Comparison of ENCODE assay signal across 16 cellular contexts in genomic region chr1:4253918-4254317, GRCh38.
DNase-seq lines count a peak whose midpoint lies in the region; ATAC-seq, FAIRE-seq and TF ChIP-seq lines count a peak whose summit lies in the region.
"Had no signal": no experiment of that assay in that cellular context is flagged by ENCODE, and none has a peak within 500 bp of the region (broad histone marks: within the 10 kb centered on the region; RNA-seq: fewer than 3 reads in every experiment).

No MANE protein-coding gene starts in this region.

- in situ Hi-C loops in G401 (cut with HindIII; ENCODE audit: low sequenced_read_pairs), result no loop called here

- FAIRE-seq in islet of Langerhans (lab: Jason Lieb, UNC), result peak; percentile 36
- FAIRE-seq: A204.1, D721Med had no signal

- DNase-seq in D341Med (ENCODE audit: low spot score) (peak; percentile 57), G401 (ENCODE audit: low spot score) (peak; percentile 53), NCI-H82 (lab: John Stamatoyannopoulos, UW) (peak; percentile 84), endodermal cell (no peak), left ventricle myocardium superior (no peak)
- DNase-seq: BE2C; CD4-positive, alpha-beta memory T cell; DMS53; HCEC 1CT; HFFc6 had no signal

- TF ChIP-seq CTCF in endodermal cell (conservative IDR thresholded peaks at IDR 0.05), result no peak

- H3K27me3 ChIP-seq in endodermal cell (ENCODE audit: control insufficient read depth, insufficient read depth, low read length, poor library complexity, severe bottlenecking), result no peaks in the 10 kb centered on the region
- H3K27me3 ChIP-seq: BE2C had no signal

- no peaks in the 10 kb centered on the region for H3K4me1 ChIP-seq in endodermal cell (ENCODE audit: control insufficient read depth, insufficient read depth, low read length)
- H3K4me1 ChIP-seq: BE2C had no signal

- WGBS in endodermal cell (ENCODE audit: insufficient coverage in 1 of 2, insufficient read length in 1 of 2), 2 experiments, result 89 to 94% methylated on average over 2 to 4 of the region's 4 CpGs

- H3K4me1 Mint-ChIP-seq in endodermal cell, result no peaks in the 10 kb centered on the region
- H3K4me1 Mint-ChIP-seq: CD4-positive, alpha-beta memory T cell had no signal

- no peak overlapping the region for H3K27ac Mint-ChIP-seq in endodermal cell
- H3K27ac Mint-ChIP-seq: CD4-positive, alpha-beta memory T cell; HFFc6 had no signal

- peaks cover 2% of the 10 kb centered on the region for H3K36me3 Mint-ChIP-seq in endodermal cell (ENCODE audit: low read depth)

- intact Hi-C loops in left ventricle myocardium superior (cut with micrococcal nuclease), result no loop called here

- ATAC-seq in HG03521 (IDR thresholded peaks at IDR 0.05; ENCODE audit: unreplicated experiment) (no peak), left ventricle myocardium superior (no peak)

- peaks cover 3% of the 10 kb centered on the region for H3K27me3 Mint-ChIP-seq in endodermal cell (ENCODE audit: insufficient read depth)

- no peak overlapping the region for H3K4me3 ChIP-seq in endodermal cell (ENCODE audit: low read length)

- H3K4me3 Mint-ChIP-seq in endodermal cell, result no peak overlapping the region
- H3K4me3 Mint-ChIP-seq: CD4-positive, alpha-beta memory T cell; HFFc6 had no signal

- no peak overlapping the region for H3K9ac ChIP-seq in endodermal cell (ENCODE audit: extremely low read depth, low read length, poor library complexity, severe bottlenecking)

- H3K9me3 Mint-ChIP-seq in endodermal cell, result peaks cover 58% of the 10 kb centered on the region

- H3K9me3 ChIP-seq in endodermal cell (ENCODE audit: control insufficient read depth, low read length), result peaks cover 28% of the 10 kb centered on the region
- H3K9me3 ChIP-seq: BE2C had no signal

- H3K36me3 ChIP-seq in endodermal cell (ENCODE audit: control insufficient read depth, insufficient read depth, low read length), result no peaks in the 10 kb centered on the region
- H3K36me3 ChIP-seq: BE2C had no signal

- H3K27ac ChIP-seq in endodermal cell (ENCODE audit: low read depth, low read length), result no peak overlapping the region
- H3K27ac ChIP-seq: C4-2B, HL-60 had no signal

Comparison
In these comparisons a context has a peak if more than half of its experiments do, and no peak if none do; other contexts are left out.
1. DNase-seq: peak in D341Med (single experiment), G401 (single experiment) and NCI-H82 (single experiment); none in endodermal cell (single experiment) and left ventricle myocardium superior (single experiment).